In the genomic region with DNA sequence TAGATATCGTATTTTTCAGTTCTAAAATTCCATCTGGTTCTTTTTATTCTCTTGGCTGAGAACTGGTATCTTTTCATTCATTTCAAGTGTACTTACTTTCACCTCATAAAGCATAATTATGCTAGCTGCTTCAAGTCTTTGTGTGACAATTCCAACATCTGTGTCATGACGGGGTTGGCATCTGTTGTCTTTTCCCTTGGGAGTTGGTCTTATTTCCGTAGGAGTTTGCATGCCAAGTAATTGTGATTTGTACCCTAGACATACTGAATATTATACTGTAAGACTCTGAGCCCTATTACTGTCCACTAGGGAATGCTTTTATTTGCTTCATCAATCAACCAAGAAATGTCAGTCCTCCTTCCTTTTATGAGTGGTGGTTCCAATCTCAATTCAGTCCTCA, we compare ENCODE assay signal across 2 cellular contexts.
A peak's percentile ranks its signal among the peaks of the same experiment; 100 is the strongest.
TF ChIP-seq lines count a peak whose summit lies in the region.

No MANE protein-coding gene starts in this region.

TF ChIP-seq in HEK293, 187 proteins besides CTCF, POLR2A, EP300 and RAD21:
- no peak for TF ChIP-seq ZNF146 (tag by site-specific recombination; IDR thresholded peaks at IDR 0.05)
- peak; percentile 22; the same call in 1 of the 2 replicates for TF ChIP-seq ZEB2 (tag by site-specific recombination; IDR thresholded peaks at IDR 0.05)

TF ChIP-seq in H1, 55 proteins besides CTCF, POLR2A, EP300 and RAD21:
- no peak for TF ChIP-seq SAP30 (IDR thresholded peaks at IDR 0.05; ENCODE audit: insufficient read depth, insufficient replicate concordance, low read length)
- TF ChIP-seq BRCA1 (IDR thresholded peaks at IDR 0.05; ENCODE audit: low read depth, low read length) = no peak
- no peak for TF ChIP-seq RFX5 (IDR thresholded peaks at IDR 0.05; ENCODE audit: borderline replicate concordance, low read depth, low read length)
- TF ChIP-seq TBP (IDR thresholded peaks at IDR 0.05; ENCODE audit: low read depth, low read length) = no peak
- no peak for TF ChIP-seq CREB1 (IDR thresholded peaks at IDR 0.05)
- TF ChIP-seq SP4 (IDR thresholded peaks at IDR 0.05; ENCODE audit: low read length) = no peak
TF ChIP-seq in H1: peak in this region for 0.
